Comparison of ENCODE assay signal across 8 cellular contexts in genomic region chr2:70992945-70993688, GRCh38. TPM values are rescaled to one million over a fixed set of nuclear protein-coding genes. Genes with fewer than 3 reads are reported as not detected.
DNase-seq lines count a peak whose midpoint lies in the region; ATAC-seq and TF ChIP-seq lines count a peak whose summit lies in the region.

No MANE protein-coding gene starts in this region.

- CTCF ChIA-PET in SK-N-SH (lab: Yijun Ruan, JAX) = interaction anchor here (0.6 to 1.6 kb wide), 8 partner anchors 8 to 376 kb away, joined by 3 to 5 read pairs (median 4); no protein-coding TSS in a partner anchor

- H3K4me3 ChIP-seq in SK-N-SH (ENCODE audit: low read depth in 2 of 2, low read length in 1 of 2) (peak overlapping the region; percentile 75 to 91), fibroblast of pulmonary artery (replicated peaks; ENCODE audit: low read depth, low read length) (peak overlapping the region; percentile 88)

- H2AFZ ChIP-seq in SK-N-SH (ENCODE audit: low read depth) = no peak overlapping the region

- no peak for TF ChIP-seq EP300 in SK-N-SH (IDR thresholded peaks at IDR 0.05; ENCODE audit: borderline replicate concordance in 1 of 2, low read depth in 1 of 2, low read length in 1 of 2)

- TF ChIP-seq CTCF in SK-N-SH (IDR thresholded peaks at IDR 0.05) (no peak), fibroblast of pulmonary artery (IDR thresholded peaks at IDR 0.05; ENCODE audit: low read length, missing control alignments) (no peak)

- H3K4me1 ChIP-seq in SK-N-SH (ENCODE audit: control insufficient read depth in 1 of 2, insufficient read depth in 2 of 2, low read depth in 1 of 2, low read length in 1 of 2) = peaks cover 9 to 14% of the 10 kb centered on the region in 2 experiments; a peak in 1 of 4 replicates

- peaks cover 0 to 33% of the 10 kb centered on the region in 2 experiments for H3K36me3 ChIP-seq in SK-N-SH (replicated peaks in 1 of 2; ENCODE audit: control insufficient read depth in 1 of 2, insufficient read depth in 2 of 2, low read length in 1 of 2)

- TF ChIP-seq RAD21 in SK-N-SH (IDR thresholded peaks at IDR 0.05; ENCODE audit: low read length) = no peak

- H3K36me3 Mint-ChIP-seq in T-helper 2 cell treated with Interferon-gamma antibody and Interleukin-4, amounts not matched to agents 5 μg/mL and 100 μg/mL, for 36 hours (ENCODE audit: low read depth) = peaks cover 23% of the 10 kb centered on the region
- peaks cover 23% of the 10 kb centered on the region for H3K36me3 Mint-ChIP-seq in stimulated activated memory B cell treated with anti-CD40 and anti-IgM and Interleukin-4, amounts not matched to agents 10 μg/mL and 1 μg/mL and 100 μg/mL, for 72 hours

- WGBS in SK-N-SH (ENCODE audit: low lambda C conversion rate) = 87% methylated on average over 9 of the region's 11 CpGs

- H3K27me3 Mint-ChIP-seq in T-helper 2 cell treated with Interferon-gamma antibody and Interleukin-4, amounts not matched to agents 5 μg/mL and 100 μg/mL, for 36 hours (ENCODE audit: low read depth) = no peaks in the 10 kb centered on the region
- no peaks in the 10 kb centered on the region for H3K27me3 Mint-ChIP-seq in stimulated activated memory B cell treated with anti-CD40 and anti-IgM and Interleukin-4, amounts not matched to agents 10 μg/mL and 1 μg/mL and 100 μg/mL, for 72 hours

- H3F3A ChIP-seq in SK-N-SH (replicated peaks; ENCODE audit: insufficient read depth) = no peaks in the 10 kb centered on the region

- H3K4me1 Mint-ChIP-seq in T-helper 2 cell treated with Interferon-gamma antibody and Interleukin-4, amounts not matched to agents 5 μg/mL and 100 μg/mL, for 36 hours (ENCODE audit: low read depth) = peaks cover 19% of the 10 kb centered on the region
- peaks cover 35% of the 10 kb centered on the region for H3K4me1 Mint-ChIP-seq in stimulated activated memory B cell treated with anti-CD40 and anti-IgM and Interleukin-4, amounts not matched to agents 10 μg/mL and 1 μg/mL and 100 μg/mL, for 72 hours

- no peaks in the 10 kb centered on the region for H3K9me2 ChIP-seq in SK-N-SH

- ATAC-seq in SK-N-SH treated with all-trans-retinoic acid at 6 μM for 48 hours = no peak
- ATAC-seq in stimulated activated memory B cell treated with anti-CD40 and anti-IgM and Interleukin-4, amounts not matched to agents 10 μg/mL and 1 μg/mL and 100 μg/mL, for 72 hours = no peak
- ATAC-seq in GM21576 (IDR thresholded peaks at IDR 0.05; ENCODE audit: unreplicated experiment) = no peak

- 0 out of 2 replicates have a peak overlapping the region, but pooled peaks have one; percentile 2 for H3K9ac ChIP-seq in SK-N-SH

- H3K27ac Mint-ChIP-seq in T-helper 2 cell treated with Interferon-gamma antibody and Interleukin-4, amounts not matched to agents 5 μg/mL and 100 μg/mL, for 36 hours = peak overlapping the region; percentile 89
- peak overlapping the region; percentile 84 for H3K27ac Mint-ChIP-seq in stimulated activated memory B cell treated with anti-CD40 and anti-IgM and Interleukin-4, amounts not matched to agents 10 μg/mL and 1 μg/mL and 100 μg/mL, for 72 hours

- peak overlapping the region; percentile 94 for H3K4me3 Mint-ChIP-seq in T-helper 2 cell treated with Interferon-gamma antibody and Interleukin-4, amounts not matched to agents 5 μg/mL and 100 μg/mL, for 36 hours
- H3K4me3 Mint-ChIP-seq in stimulated activated memory B cell treated with anti-CD40 and anti-IgM and Interleukin-4, amounts not matched to agents 10 μg/mL and 1 μg/mL and 100 μg/mL, for 72 hours = peak overlapping the region; percentile 91

- peaks cover 8% of the 10 kb centered on the region; the same call in 1 of the 2 replicates for H4K20me1 ChIP-seq in SK-N-SH (ENCODE audit: insufficient read depth)

- peak overlapping the region; percentile 98 for H3K4me2 ChIP-seq in SK-N-SH

- POLR2A ChIA-PET in SK-N-SH (lab: Yijun Ruan, JAX) = no interaction called here

- no peak for DNase-seq in SK-N-SH
- DNase-seq in T-helper 2 cell treated with Interferon-gamma antibody and Interleukin-4, amounts not matched to agents 5 μg/mL and 100 μg/mL, for 36 hours (ENCODE audit: low spot score) = no peak
- DNase-seq in fibroblast of pulmonary artery (ENCODE audit: low read depth) = no peak
- DNase-seq in AG08396 (ENCODE audit: low spot score) = no peak
- DNase-seq in stimulated activated CD4-positive, alpha-beta T cell treated with anti-CD3 and anti-CD28 coated beads, Interleukin-1b, Interleukin-23, amount 100 ng/mL, for 48 hours = no peak

- H3K9me3 Mint-ChIP-seq in T-helper 2 cell treated with Interferon-gamma antibody and Interleukin-4, amounts not matched to agents 5 μg/mL and 100 μg/mL, for 36 hours = no peaks in the 10 kb centered on the region
- H3K9me3 Mint-ChIP-seq in stimulated activated memory B cell treated with anti-CD40 and anti-IgM and Interleukin-4, amounts not matched to agents 10 μg/mL and 1 μg/mL and 100 μg/mL, for 72 hours = no peaks in the 10 kb centered on the region

- H3K27ac ChIP-seq in SK-N-SH (ENCODE audit: low read depth in 2 of 2, low read length in 1 of 2) = no peak overlapping the region

- H3K79me2 ChIP-seq in SK-N-SH (ENCODE audit: insufficient read depth) = peaks cover 31% of the 10 kb centered on the region

- no peaks in the 10 kb centered on the region for H3K9me3 ChIP-seq in SK-N-SH

- no peaks in the 10 kb centered on the region for H3K27me3 ChIP-seq in SK-N-SH (ENCODE audit: insufficient read depth)

TF ChIP-seq in SK-N-SH, 30 proteins besides CTCF, POLR2A, EP300 and RAD21 (continues in another document):
- TF ChIP-seq SMC3 (IDR thresholded peaks at IDR 0.05; ENCODE audit: low read depth, low read length) = no peak
- no peak for TF ChIP-seq GABPA (IDR thresholded peaks at IDR 0.05; ENCODE audit: low read depth)
- no peak for TF ChIP-seq RCOR1 (IDR thresholded peaks at IDR 0.05; ENCODE audit: low read length)
- TF ChIP-seq IRF3 (IDR thresholded peaks at IDR 0.05; ENCODE audit: low read depth, low read length) = no peak
- TF ChIP-seq FOXM1 (IDR thresholded peaks at IDR 0.05; ENCODE audit: low read depth) = no peak
- TF ChIP-seq RXRA (IDR thresholded peaks at IDR 0.05; ENCODE audit: borderline replicate concordance, low read depth) = no peak
- TF ChIP-seq MXI1 (IDR thresholded peaks at IDR 0.05; ENCODE audit: low read depth, low read length) = no peak
- TF ChIP-seq MAX (IDR thresholded peaks at IDR 0.05; ENCODE audit: low read depth) = no peak
- TF ChIP-seq FOXJ3 (CRISPR knock-in tag; IDR thresholded peaks at IDR 0.05) = no peak
- no peak for TF ChIP-seq GATA2 (CRISPR knock-in tag; IDR thresholded peaks at IDR 0.05)

TF ChIP-seq in SK-N-SH treated with all-trans-retinoic acid at 6 μM for 48 hours, 23 proteins besides CTCF, POLR2A, EP300 and RAD21 (continues in another document):
- no peak for TF ChIP-seq ZNF70 (CRISPR knock-in tag; IDR thresholded peaks at IDR 0.05)
- TF ChIP-seq ZFP3 (CRISPR knock-in tag; IDR thresholded peaks at IDR 0.05) = no peak
- no peak for TF ChIP-seq BACH2 (CRISPR knock-in tag; IDR thresholded peaks at IDR 0.05; ENCODE audit: borderline replicate concordance)
- no peak for TF ChIP-seq RARB (CRISPR knock-in tag; IDR thresholded peaks at IDR 0.05)
- no peak for TF ChIP-seq ARNTL (CRISPR knock-in tag; IDR thresholded peaks at IDR 0.05; ENCODE audit: borderline replicate concordance, low read depth)
- TF ChIP-seq PATZ1 (CRISPR knock-in tag; IDR thresholded peaks at IDR 0.05; ENCODE audit: borderline replicate concordance) = no peak
- TF ChIP-seq GLIS3 (CRISPR knock-in tag; IDR thresholded peaks at IDR 0.05) = no peak
- no peak for TF ChIP-seq ISL1 (CRISPR knock-in tag; IDR thresholded peaks at IDR 0.05)
- TF ChIP-seq ESRRG (CRISPR knock-in tag; IDR thresholded peaks at IDR 0.05) = no peak
- TF ChIP-seq CREB5 (CRISPR knock-in tag; IDR thresholded peaks at IDR 0.05; ENCODE audit: low read depth) = no peak
- TF ChIP-seq TCF4 (CRISPR knock-in tag; IDR thresholded peaks at IDR 0.05; ENCODE audit: borderline replicate concordance) = no peak

RNA-seq across cellular contexts. Expression of gene TEX261, which starts 1.6 kb away (rescaled TPM):
- polyA plus RNA-seq in SK-N-SH (2012; rRNA removed) = 44.3 and 58.7 TPM in 2 replicates
- 38.7 and 48.7 TPM in 2 replicates for polyA plus RNA-seq in SK-N-SH (2012; cell fraction: cytosol; rRNA removed)
- polyA plus RNA-seq in SK-N-SH (2012; cell fraction: nucleus; rRNA removed) = 50.8 and 58.9 TPM in 2 replicates

RNA-seq across cellular contexts. Expression of gene ANKRD53, which starts 14.7 kb away (rescaled TPM):
- 0.29 and 0.58 TPM in 2 replicates for polyA plus RNA-seq in SK-N-SH (2012; rRNA removed)
- polyA plus RNA-seq in SK-N-SH (2012; cell fraction: cytosol; rRNA removed) = 0.10 and 0.17 TPM in 2 replicates
- polyA plus RNA-seq in SK-N-SH (2012; cell fraction: nucleus; rRNA removed) = 1.7 and 2.2 TPM in 2 replicates

RNA-seq across cellular contexts. Expression of gene ATP6V1B1, which starts 57.4 kb away (rescaled TPM):
- 4.9 and 6.1 TPM in 2 replicates for polyA plus RNA-seq in SK-N-SH (2012; rRNA removed)
- 0.31 and 1.3 TPM in 2 replicates for polyA plus RNA-seq in SK-N-SH (2012; cell fraction: cytosol; rRNA removed)
- polyA plus RNA-seq in SK-N-SH (2012; cell fraction: nucleus; rRNA removed) = 60.6 and 71.8 TPM in 2 replicates
